Comparison of ENCODE assay signal across 8 cellular contexts in genomic region chr14:64914237-64914971, GRCh38. TPM values are rescaled to one million over a fixed set of nuclear protein-coding genes. Genes with fewer than 3 reads are reported as not detected.
DNase-seq lines count a peak whose midpoint lies in the region; TF ChIP-seq lines count a peak whose summit lies in the region.

CHURC1 (plus strand) TSS chr14:64914455; CDS start chr14:64914496, 41 bp downstream.

- peaks cover 3% of the 10 kb centered on the region for H3K36me3 ChIP-seq in effector memory CD4-positive, alpha-beta T cell (ENCODE audit: control insufficient read depth, insufficient read depth, low read length)

- H3K4me3 ChIP-seq in effector memory CD4-positive, alpha-beta T cell (ENCODE audit: insufficient read depth, low read depth, low read length, poor library complexity, severe bottlenecking), result peak within 1 kb of the TSS; percentile 99

- DNase-seq in CMK (ENCODE audit: low read depth) (peak; percentile 94), GM20000 (ENCODE audit: low spot score) (peak; percentile 84), HT-29 (ENCODE audit: low spot score) (peak; percentile 97), NOMO-1 (lab: John Stamatoyannopoulos, UW; ENCODE audit: unreplicated experiment in 2 of 2) (peak; percentile 92 to 94), lung microvascular endothelial cell (ENCODE audit: low read depth in 2 of 2) (peak; percentile 97 to 98)
- DNase-seq in effector memory CD4-positive, alpha-beta T cell, result peak; percentile 94 to 98 (median 96)
- DNase-seq in stimulated activated CD4-positive, alpha-beta T cell treated with anti-CD3 and anti-CD28 coated beads, TNF-alpha, amount 100 ng/mL, for 48 hours (ENCODE audit: low read depth in 3 of 3), result peak; percentile 95 to 96 (median 95)

- TF ChIP-seq CTCF in GM20000 (IDR thresholded peaks at IDR 0.05; ENCODE audit: extremely low read depth, missing control alignments), result no peak

- H3K9me3 ChIP-seq in effector memory CD4-positive, alpha-beta T cell (ENCODE audit: control insufficient read depth, low read length), result no peaks in the 10 kb centered on the region

- POLR2A ChIA-PET in activated CD8-positive, alpha-beta memory T cell treated with anti-CD3 and anti-CD28 coated beads for 36 hours (lab: Charles Lee), result interaction anchor here (0.6 to 1.8 kb wide), 11 partner anchors 9 to 494 kb away, joined by 3 to 9 read pairs (median 4); partner anchors contain the start of gene FNTB

- peak within 1 kb of the TSS; percentile 100 for H3K27ac ChIP-seq in effector memory CD4-positive, alpha-beta T cell (ENCODE audit: insufficient read depth, low read length, poor library complexity, severe bottlenecking)

- no peaks in the 10 kb centered on the region for H3K27me3 ChIP-seq in effector memory CD4-positive, alpha-beta T cell (replicated peaks; ENCODE audit: control insufficient read depth, insufficient read depth, low read length, poor library complexity, severe bottlenecking)

- CTCF ChIA-PET in activated CD8-positive, alpha-beta memory T cell treated with anti-CD3 and anti-CD28 coated beads for 36 hours (lab: Charles Lee), result interaction anchor here (0.7 to 1.8 kb wide), 2 partner anchors 23 to 54 kb away, joined by 3 to 6 read pairs; no protein-coding TSS in a partner anchor

- H3K4me1 ChIP-seq in effector memory CD4-positive, alpha-beta T cell (ENCODE audit: control insufficient read depth, insufficient read depth, low read length, poor library complexity, severe bottlenecking), result peaks cover 14% of the 10 kb centered on the region

RNA-seq across cellular contexts. Expression of gene CHURC1, which starts in this region (rescaled TPM):
- total RNA-seq in HT-29 (2014; rRNA removed; shearing (Covaris generic)), result 13.9 TPM in 2 replicates
- total RNA-seq in activated CD8-positive, alpha-beta memory T cell treated with anti-CD3 and anti-CD28 coated beads for 36 hours, result 10 to 100 TPM; 43.5 to 44.9 TPM
- 31.2 and 37.1 TPM in 2 replicates for total RNA-seq in lung microvascular endothelial cell

Comparison
In these comparisons a context has a peak if more than half of its experiments do, and no peak if none do; other contexts are left out.
1. Peak in every context shown above with its lines: DNase-seq, H3K4me3 ChIP-seq and H3K27ac ChIP-seq.